ENCODE assay signal across 30 cellular contexts in the genomic region with DNA sequence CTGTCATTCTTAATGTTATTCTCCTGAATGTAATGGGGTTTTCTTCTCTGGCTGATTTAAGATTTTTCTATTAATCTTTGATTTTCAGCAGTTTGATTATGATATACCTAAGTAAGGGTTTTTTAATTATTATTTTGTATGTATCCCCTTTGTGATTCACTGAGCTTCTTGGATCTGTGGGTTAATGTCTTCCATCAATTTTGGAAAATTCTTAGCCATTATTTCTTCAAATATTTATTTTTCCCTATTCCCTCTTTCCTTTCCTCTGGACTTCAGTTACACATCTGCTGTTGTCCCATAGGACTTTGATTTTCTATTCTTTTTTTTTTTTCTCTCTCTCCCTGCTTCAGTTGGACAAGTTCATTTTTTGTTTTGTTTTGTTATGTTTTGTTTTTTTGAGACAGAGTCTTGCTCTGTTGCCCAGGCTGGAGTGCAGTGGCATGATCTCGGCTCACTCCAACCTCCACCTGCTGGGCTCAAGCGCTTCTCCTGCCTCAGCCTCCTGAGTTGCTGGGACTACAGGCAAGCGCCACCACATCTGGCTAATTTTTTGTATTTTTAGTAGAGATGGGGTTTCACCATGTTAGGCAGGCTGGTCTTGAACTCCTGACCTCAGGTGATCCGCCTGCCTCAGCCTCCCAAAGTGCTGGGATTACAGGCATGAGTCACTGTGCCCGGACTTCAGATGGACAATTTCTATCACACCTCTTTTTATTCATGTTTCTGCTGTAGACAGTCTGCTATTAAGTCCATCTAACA.
"Had no signal": no experiment of that assay in that cellular context is flagged by ENCODE, and none has a peak within 500 bp of the region (broad histone marks: within the 10 kb centered on the region; RNA-seq: fewer than 3 reads in every experiment).

No MANE protein-coding gene starts in this region.

- H3K9ac ChIP-seq: parathyroid adenoma had no signal

- H3K9me3 ChIP-seq: neutrophil, ovary, right lobe of liver, thyroid gland had no signal

- ATAC-seq: naive thymus-derived CD8-positive, alpha-beta T cell; natural killer cell treated with Interleukin-12 subunit alpha and Interleukin-12 subunit beta and Interleukin-15 and Interleukin-18, amount 100 ng/mL, for 72 hours; psoas muscle; right cardiac atrium; stimulated activated effector memory CD8-positive, alpha-beta T cell treated with anti-CD3 and anti-CD28 coated beads, Interleukin-12 subunit alpha, Interleukin-12 subunit beta, amount 100 ng/mL, for 72 hours; stimulated activated naive B cell treated with anti-CD40 and anti-IgM and Interleukin-4, amounts not matched to agents 10 μg/mL and 1 μg/mL and 100 μg/mL, for 72 hours; upper lobe of right lung had no signal

- H3K27me3 Mint-ChIP-seq: naive thymus-derived CD8-positive, alpha-beta T cell; natural killer cell treated with Interleukin-12 subunit alpha and Interleukin-12 subunit beta and Interleukin-15 and Interleukin-18, amount 100 ng/mL, for 72 hours; progenitor cell of endocrine pancreas; stimulated activated naive B cell treated with anti-CD40 and anti-IgM and Interleukin-4, amounts not matched to agents 10 μg/mL and 1 μg/mL and 100 μg/mL, for 72 hours; stimulated activated naive CD8-positive, alpha-beta T cell treated with anti-CD3 and anti-CD28 coated beads, Interleukin-15, Interleukin-2, amounts not matched to agents 100 ng/mL and 50 ng/mL, for 24 hours had no signal

- H3K4me3 Mint-ChIP-seq: naive thymus-derived CD8-positive, alpha-beta T cell; natural killer cell treated with Interleukin-12 subunit alpha and Interleukin-12 subunit beta and Interleukin-15 and Interleukin-18, amount 100 ng/mL, for 72 hours; nephron progenitor cell; neural crest cell; stimulated activated effector memory CD8-positive, alpha-beta T cell treated with anti-CD3 and anti-CD28 coated beads, Interleukin-12 subunit alpha, Interleukin-12 subunit beta, amount 100 ng/mL, for 72 hours; stimulated activated naive B cell treated with anti-CD40 and anti-IgM and Interleukin-4, amounts not matched to agents 10 μg/mL and 1 μg/mL and 100 μg/mL, for 72 hours; stimulated activated naive CD8-positive, alpha-beta T cell treated with anti-CD3 and anti-CD28 coated beads, Interleukin-15, Interleukin-2, amounts not matched to agents 100 ng/mL and 50 ng/mL, for 24 hours had no signal

- H3K79me2 ChIP-seq: parathyroid adenoma had no signal

- H3K9me3 Mint-ChIP-seq: natural killer cell treated with Interleukin-12 subunit alpha and Interleukin-12 subunit beta and Interleukin-15 and Interleukin-18, amount 100 ng/mL, for 72 hours; stimulated activated effector memory CD8-positive, alpha-beta T cell treated with anti-CD3 and anti-CD28 coated beads, Interleukin-12 subunit alpha, Interleukin-12 subunit beta, amount 100 ng/mL, for 72 hours had no signal

- H3K4me3 ChIP-seq: ovary, psoas muscle, right lobe of liver, sigmoid colon, stomach, thoracic aorta, thyroid gland, tibial nerve, upper lobe of right lung, uterus had no signal

- H3K4me1 Mint-ChIP-seq: naive thymus-derived CD8-positive, alpha-beta T cell; nephron progenitor cell; neural crest cell; stimulated activated effector memory CD8-positive, alpha-beta T cell treated with anti-CD3 and anti-CD28 coated beads, Interleukin-12 subunit alpha, Interleukin-12 subunit beta, amount 100 ng/mL, for 72 hours; stimulated activated naive B cell treated with anti-CD40 and anti-IgM and Interleukin-4, amounts not matched to agents 10 μg/mL and 1 μg/mL and 100 μg/mL, for 72 hours had no signal

- DNase-seq: naive thymus-derived CD8-positive, alpha-beta T cell; nephron progenitor cell; nucleus accumbens; ovary; posterior cingulate gyrus; psoas muscle; right cardiac atrium; sigmoid colon; small intestine; stimulated activated CD4-positive, alpha-beta T cell treated with anti-CD3 and anti-CD28 coated beads, Interleukin-15, amount 100 ng/mL, for 24 hours; stimulated activated CD4-positive, alpha-beta T cell treated with anti-CD3 and anti-CD28 coated beads, Interleukin-2, amount 100 ng/mL, for 24 hours; stimulated activated CD4-positive, alpha-beta T cell treated with anti-CD3 and anti-CD28 coated beads, Interleukin-2, amount 100 ng/mL, for 48 hours; stimulated activated CD4-positive, alpha-beta T cell treated with anti-CD3 and anti-CD28 coated beads, Interleukin-4, amount 100 ng/mL, for 24 hours; stimulated activated naive B cell treated with anti-CD40 and anti-IgM and Interleukin-4, amounts not matched to agents 10 μg/mL and 1 μg/mL and 100 μg/mL, for 72 hours; stimulated activated naive CD4-positive, alpha-beta T cell treated with Interleukin-2 at 50 U/mL for 16 hours; stomach; thyroid gland; trophoblast cell; upper lobe of right lung; uterus had no signal

- H2AFZ ChIP-seq: parathyroid adenoma had no signal

- H3K36me3 ChIP-seq: ovary, thyroid gland, upper lobe of right lung, uterus had no signal

- H3K27ac Mint-ChIP-seq: naive thymus-derived CD8-positive, alpha-beta T cell; natural killer cell treated with Interleukin-12 subunit alpha and Interleukin-12 subunit beta and Interleukin-15 and Interleukin-18, amount 100 ng/mL, for 72 hours; nephron progenitor cell; progenitor cell of endocrine pancreas; stimulated activated effector memory CD8-positive, alpha-beta T cell treated with anti-CD3 and anti-CD28 coated beads, Interleukin-12 subunit alpha, Interleukin-12 subunit beta, amount 100 ng/mL, for 72 hours; stimulated activated naive B cell treated with anti-CD40 and anti-IgM and Interleukin-4, amounts not matched to agents 10 μg/mL and 1 μg/mL and 100 μg/mL, for 72 hours; stimulated activated naive CD8-positive, alpha-beta T cell treated with anti-CD3 and anti-CD28 coated beads, Interleukin-15, Interleukin-2, amounts not matched to agents 100 ng/mL and 50 ng/mL, for 24 hours had no signal

- H3K4me1 ChIP-seq: parathyroid adenoma, psoas muscle, stomach, thyroid gland, tibial nerve, upper lobe of right lung, uterus had no signal

- H3K27ac ChIP-seq: neutrophil, ovary, parathyroid adenoma, psoas muscle, right lobe of liver, sigmoid colon, stomach, thoracic aorta, thyroid gland, tibial nerve, upper lobe of right lung, uterus had no signal

- H3K27me3 ChIP-seq: neutrophil, ovary, right lobe of liver, sigmoid colon, stomach, thyroid gland, tibial nerve, upper lobe of right lung, uterus had no signal
